In genomic region chr7:29920491-29920890, GRCh38 we compare ENCODE assay signal across 29 cellular contexts.
"Had no signal": no experiment of that assay in that cellular context is flagged by ENCODE, and none has a peak within 500 bp of the region (broad histone marks: within the 10 kb centered on the region; RNA-seq: fewer than 3 reads in every experiment).

No MANE protein-coding gene starts in this region.

- H3K27me3 ChIP-seq: gastrocnemius medialis, neutrophil, right lobe of liver, uterus had no signal

- H3K27ac ChIP-seq: gastrocnemius medialis, left ventricle myocardium inferior, neutrophil, right lobe of liver, skin epidermis, thoracic aorta, uterus had no signal

- H3K9me3 ChIP-seq: gastrocnemius medialis, left ventricle myocardium inferior, mucosa of descending colon, neutrophil, right lobe of liver, thoracic aorta, uterus had no signal

- DNase-seq: activated CD4-positive, alpha-beta memory T cell treated with anti-CD3 and anti-CD28 coated beads, Interleukin-2, amount 10 ng/mL, durations not matched to agents 7 days and 5 days; activated CD4-positive, alpha-beta T cell treated with anti-CD3 and anti-CD28 coated beads for 1 hour; activated CD4-positive, alpha-beta T cell treated with anti-CD3 and anti-CD28 coated beads, Interleukin-2, amount 10 ng/mL, durations not matched to agents 7 days and 5 days; activated CD8-positive, alpha-beta memory T cell treated with anti-CD3 and anti-CD28 coated beads, Interleukin-2, amount 50 U/mL, for 48 hours; activated gamma-delta T cell; activated naive CD4-positive, alpha-beta T cell treated with anti-CD3 and anti-CD28 coated beads, Interleukin-2, amount 50 U/mL, for 16 hours; activated T-cell treated with anti-CD3 and anti-CD28 coated beads, Interleukin-2, amount 50 U/mL, for 24 hours; amygdala; dermis blood vessel endothelial cell; effector CD4-positive, alpha-beta T cell; erythroblast; gastrocnemius medialis; hippocampal formation; kidney; left ventricle myocardium inferior; mucosa of descending colon; right lobe of liver; stimulated activated CD4-positive, alpha-beta T cell treated with anti-CD3 and anti-CD28 coated beads, Interleukin-12 subunit alpha, Interleukin-12 subunit beta, amount 100 ng/mL, for 4 hours; stimulated activated CD4-positive, alpha-beta T cell treated with anti-CD3 and anti-CD28 coated beads, Interleukin-4, amount 100 ng/mL, for 24 hours; T-helper 2 cell; uterus had no signal

- FAIRE-seq: bronchial epithelial cell, colon, kidney had no signal

- H3K4me1 ChIP-seq: gastrocnemius medialis, uterus had no signal

- ATAC-seq: mucosa of descending colon; right lobe of liver; stimulated activated effector memory CD8-positive, alpha-beta T cell treated with anti-CD3 and anti-CD28 coated beads, Interleukin-12 subunit alpha, Interleukin-12 subunit beta, amount 100 ng/mL, for 72 hours; WTC11 had no signal

- H3K36me3 ChIP-seq: gastrocnemius medialis, neutrophil, right lobe of liver, uterus had no signal

- H3K4me3 ChIP-seq: gastrocnemius medialis, left ventricle myocardium inferior, lung, mucosa of descending colon, right lobe of liver, skin epidermis, thoracic aorta, uterus had no signal
